8 cellular contexts compared by ENCODE assay signal in genomic region chr1:202235856-202236837, GRCh38. TPM values are rescaled to one million over a fixed set of nuclear protein-coding genes. Genes with fewer than 3 reads are reported as not detected.
DNase-seq lines count a peak whose midpoint lies in the region; ATAC-seq and TF ChIP-seq lines count a peak whose summit lies in the region.

No MANE protein-coding gene starts in this region.

- no peak overlapping the region for H3K27ac Mint-ChIP-seq in activated T-helper 1 cell treated with anti-CD3 and anti-CD28 coated beads, Interleukin-12 subunit alpha, Interleukin-12 subunit beta, Interleukin-2, Interleukin-4 antibody, amounts not matched to agents 30 ng/mL and 10 ng/mL and 1 ng/mL, durations not matched to agents 14 hours and 24 hours and 36 hours

- peak overlapping the region; percentile 72 for H3K14ac ChIP-seq in trophoblast cell (ENCODE audit: low read length)

- H3K4me2 ChIP-seq in trophoblast cell (ENCODE audit: low read length) = peak overlapping the region; percentile 44

- no peaks in the 10 kb centered on the region for H3K36me3 Mint-ChIP-seq in activated T-helper 1 cell treated with anti-CD3 and anti-CD28 coated beads, Interleukin-12 subunit alpha, Interleukin-12 subunit beta, Interleukin-2, Interleukin-4 antibody, amounts not matched to agents 30 ng/mL and 10 ng/mL and 1 ng/mL, durations not matched to agents 14 hours and 24 hours and 36 hours (ENCODE audit: low read depth)

- H3K9me3 Mint-ChIP-seq in activated T-helper 1 cell treated with anti-CD3 and anti-CD28 coated beads, Interleukin-12 subunit alpha, Interleukin-12 subunit beta, Interleukin-2, Interleukin-4 antibody, amounts not matched to agents 30 ng/mL and 10 ng/mL and 1 ng/mL, durations not matched to agents 14 hours and 24 hours and 36 hours = no peaks in the 10 kb centered on the region

- intact Hi-C loops in activated T-helper 1 cell treated with anti-CD3 and anti-CD28 coated beads, Interleukin-12 subunit alpha, Interleukin-12 subunit beta, Interleukin-2, Interleukin-4 antibody, amounts not matched to agents 30 ng/mL and 10 ng/mL and 1 ng/mL, durations not matched to agents 14 hours and 24 hours and 36 hours (cut with micrococcal nuclease) = loop anchor here (1.0 kb wide), 1 partner anchor 79 kb away; no protein-coding TSS in a partner anchor

- H2AFZ ChIP-seq in trophoblast cell (ENCODE audit: insufficient read depth, low read length, poor library complexity) = peak overlapping the region; percentile 62

- H3K9ac ChIP-seq in trophoblast cell (ENCODE audit: low read length) = no peak overlapping the region

- peak overlapping the region; percentile 66 for H3K27ac ChIP-seq in foreskin keratinocyte
- H3K27ac ChIP-seq in trophoblast cell (ENCODE audit: low read depth, low read length) = peak overlapping the region; percentile 84
- H3K27ac ChIP-seq in upper lobe of left lung = no peak overlapping the region

- H2BK120ac ChIP-seq in trophoblast cell (ENCODE audit: insufficient read depth, low read length, poor library complexity) = peak overlapping the region; percentile 94

- in situ Hi-C loops in KBM-7 (cut with MboI; ENCODE audit: low pct_unique_long_range_greater_than_20kb, low sequenced_read_pairs) = no loop called here

- no CpG with 5 or more reads among the region's 19 CpGs for WGBS in trophoblast cell (ENCODE audit: extremely low coverage, insufficient coverage, insufficient read length)
- WGBS in upper lobe of left lung, 2 donors = 67 to 74% methylated on average over 14 to 19 of the region's 19 CpGs

- no peak overlapping the region for H3K4me3 Mint-ChIP-seq in activated T-helper 1 cell treated with anti-CD3 and anti-CD28 coated beads, Interleukin-12 subunit alpha, Interleukin-12 subunit beta, Interleukin-2, Interleukin-4 antibody, amounts not matched to agents 30 ng/mL and 10 ng/mL and 1 ng/mL, durations not matched to agents 14 hours and 24 hours and 36 hours

- no peak overlapping the region for H3K23ac ChIP-seq in trophoblast cell (ENCODE audit: low read length)

- H3K9me3 ChIP-seq in trophoblast cell (ENCODE audit: insufficient read depth, low read depth, low read length) = no peaks in the 10 kb centered on the region
- H3K9me3 ChIP-seq in upper lobe of left lung = no peaks in the 10 kb centered on the region

- peak overlapping the region; percentile 93 for H2BK5ac ChIP-seq in trophoblast cell (ENCODE audit: low read depth, low read length, poor library complexity)

- TF ChIP-seq EP300 in upper lobe of left lung (IDR thresholded peaks at IDR 0.05) = no peak

- peak overlapping the region; percentile 96 for H2BK12ac ChIP-seq in trophoblast cell (ENCODE audit: low read length)

- H4K12ac ChIP-seq in trophoblast cell (ENCODE audit: low read depth, low read length) = peak overlapping the region; percentile 55

- DNase-seq in KBM-7 = peak; percentile 80
- peak; percentile 82 for DNase-seq in RPMI8226
- DNase-seq in activated T-helper 1 cell treated with anti-CD3 and anti-CD28 coated beads, Interleukin-12 subunit alpha, Interleukin-12 subunit beta, Interleukin-2, Interleukin-4 antibody, amounts not matched to agents 30 ng/mL and 10 ng/mL and 1 ng/mL, durations not matched to agents 14 hours and 24 hours and 36 hours (ENCODE audit: low spot score) = peak; percentile 47
- peak; percentile 85 to 92 for DNase-seq in foreskin keratinocyte
- peak; percentile 97 to 99 for DNase-seq in trophoblast cell
- DNase-seq in upper lobe of left lung = peak in 1 of 2 donors; percentile 65

- peak; percentile 90 for ATAC-seq in foreskin keratinocyte
- ATAC-seq in upper lobe of left lung (ENCODE audit: low FRiP score in 2 of 2) = peak; percentile 84 to 87
- no peak for ATAC-seq in HG02981 (IDR thresholded peaks at IDR 0.05; ENCODE audit: unreplicated experiment)

- no peak for TF ChIP-seq POLR2A in upper lobe of left lung (IDR thresholded peaks at IDR 0.05)

- H3K36me3 ChIP-seq in trophoblast cell (ENCODE audit: control insufficient read depth in 1 of 2, insufficient read depth in 2 of 2, low read length in 2 of 2) (no peaks in the 10 kb centered on the region), upper lobe of left lung (no peaks in the 10 kb centered on the region)

- H3K4ac ChIP-seq in trophoblast cell (ENCODE audit: low read depth, low read length) = peak overlapping the region; percentile 49

- peaks cover 16% of the 10 kb centered on the region for H3K4me1 ChIP-seq in foreskin keratinocyte
- H3K4me1 ChIP-seq in trophoblast cell (ENCODE audit: control insufficient read depth in 1 of 2, insufficient read depth in 2 of 2, low read length in 2 of 2) = peaks cover 30 to 36% of the 10 kb centered on the region in 2 experiments
- no peaks in the 10 kb centered on the region for H3K4me1 ChIP-seq in upper lobe of left lung

- peaks cover 7% of the 10 kb centered on the region for H3K4me1 Mint-ChIP-seq in activated T-helper 1 cell treated with anti-CD3 and anti-CD28 coated beads, Interleukin-12 subunit alpha, Interleukin-12 subunit beta, Interleukin-2, Interleukin-4 antibody, amounts not matched to agents 30 ng/mL and 10 ng/mL and 1 ng/mL, durations not matched to agents 14 hours and 24 hours and 36 hours (ENCODE audit: low read depth)

- peak overlapping the region; percentile 84 for H4K91ac ChIP-seq in trophoblast cell (ENCODE audit: low read depth, low read length)

- H3K18ac ChIP-seq in trophoblast cell (ENCODE audit: low read length) = peak overlapping the region; percentile 90

- peaks cover 17% of the 10 kb centered on the region for H3K79me1 ChIP-seq in trophoblast cell (ENCODE audit: low read length)

- H4K8ac ChIP-seq in trophoblast cell (ENCODE audit: low read depth, low read length) = peak overlapping the region; percentile 80

- peaks cover 18% of the 10 kb centered on the region for H3K27me3 Mint-ChIP-seq in activated T-helper 1 cell treated with anti-CD3 and anti-CD28 coated beads, Interleukin-12 subunit alpha, Interleukin-12 subunit beta, Interleukin-2, Interleukin-4 antibody, amounts not matched to agents 30 ng/mL and 10 ng/mL and 1 ng/mL, durations not matched to agents 14 hours and 24 hours and 36 hours (ENCODE audit: insufficient read depth)

- H2AK5ac ChIP-seq in trophoblast cell (ENCODE audit: low read length) = peak overlapping the region; percentile 55

- peaks cover 5% of the 10 kb centered on the region for H3K27me3 ChIP-seq in foreskin keratinocyte
- no peaks in the 10 kb centered on the region for H3K27me3 ChIP-seq in trophoblast cell (ENCODE audit: insufficient read depth, low read length)
- H3K27me3 ChIP-seq in upper lobe of left lung = no peaks in the 10 kb centered on the region

- H3K79me2 ChIP-seq in trophoblast cell (ENCODE audit: control insufficient read depth, insufficient read depth, low read length, poor library complexity) = no peaks in the 10 kb centered on the region

- H3K4me3 ChIP-seq in trophoblast cell (ENCODE audit: low read depth, low read length) (no peak overlapping the region), upper lobe of left lung (no peak overlapping the region)

- peak; percentile 95 for TF ChIP-seq CTCF in GM12873 (IDR thresholded peaks at IDR 0.05; ENCODE audit: insufficient read depth, low read depth, low read length, missing control alignments)
- peak; percentile 92 for TF ChIP-seq CTCF in foreskin keratinocyte (conservative IDR thresholded peaks at IDR 0.05)
- TF ChIP-seq CTCF in upper lobe of left lung (IDR thresholded peaks at IDR 0.05) = peak; percentile 79 to 92 (median 88)

RNA-seq across cellular contexts. Expression of gene LGR6, which starts 42.5 kb away (rescaled TPM):
- not detected in 2 replicates for total RNA-seq in activated T-helper 1 cell treated with anti-CD3 and anti-CD28 coated beads, Interleukin-12 subunit alpha, Interleukin-12 subunit beta, Interleukin-2, Interleukin-4 antibody, amounts not matched to agents 30 ng/mL and 10 ng/mL and 1 ng/mL, durations not matched to agents 14 hours and 24 hours and 36 hours
- total RNA-seq in foreskin keratinocyte = 0.21 and 0.78 TPM in 2 replicates
- 0.31 and 0.39 TPM in 2 replicates for polyA plus RNA-seq in foreskin keratinocyte
- 0.04 and 0.10 TPM in 2 replicates for polyA plus RNA-seq in trophoblast cell (2013)
- 1 to 10 TPM in 3 of 6 donors, under 1 TPM in 3; 0.46 to 5.2 (median 1.1) TPM for total RNA-seq in upper lobe of left lung

Comparison
In these comparisons a context has a peak if more than half of its experiments do, and no peak if none do; other contexts are left out.
1. H3K27ac ChIP-seq: peak in foreskin keratinocyte (single experiment) and trophoblast cell (single experiment); none in upper lobe of left lung (0 of 4).
2. Peak in every context shown above with its lines, with median percentiles within 50 percentile points of each other: CTCF ChIP-seq.